1 cellular context compared by ENCODE assay signal in genomic region chr5:61910771-61911170, GRCh38.
TF ChIP-seq lines count a peak whose summit lies in the region.

No MANE protein-coding gene starts in this region.

TF ChIP-seq in SK-N-SH, 30 proteins besides CTCF, POLR2A, EP300 and RAD21 (continued from another document):
- TF ChIP-seq, protein P1, sequence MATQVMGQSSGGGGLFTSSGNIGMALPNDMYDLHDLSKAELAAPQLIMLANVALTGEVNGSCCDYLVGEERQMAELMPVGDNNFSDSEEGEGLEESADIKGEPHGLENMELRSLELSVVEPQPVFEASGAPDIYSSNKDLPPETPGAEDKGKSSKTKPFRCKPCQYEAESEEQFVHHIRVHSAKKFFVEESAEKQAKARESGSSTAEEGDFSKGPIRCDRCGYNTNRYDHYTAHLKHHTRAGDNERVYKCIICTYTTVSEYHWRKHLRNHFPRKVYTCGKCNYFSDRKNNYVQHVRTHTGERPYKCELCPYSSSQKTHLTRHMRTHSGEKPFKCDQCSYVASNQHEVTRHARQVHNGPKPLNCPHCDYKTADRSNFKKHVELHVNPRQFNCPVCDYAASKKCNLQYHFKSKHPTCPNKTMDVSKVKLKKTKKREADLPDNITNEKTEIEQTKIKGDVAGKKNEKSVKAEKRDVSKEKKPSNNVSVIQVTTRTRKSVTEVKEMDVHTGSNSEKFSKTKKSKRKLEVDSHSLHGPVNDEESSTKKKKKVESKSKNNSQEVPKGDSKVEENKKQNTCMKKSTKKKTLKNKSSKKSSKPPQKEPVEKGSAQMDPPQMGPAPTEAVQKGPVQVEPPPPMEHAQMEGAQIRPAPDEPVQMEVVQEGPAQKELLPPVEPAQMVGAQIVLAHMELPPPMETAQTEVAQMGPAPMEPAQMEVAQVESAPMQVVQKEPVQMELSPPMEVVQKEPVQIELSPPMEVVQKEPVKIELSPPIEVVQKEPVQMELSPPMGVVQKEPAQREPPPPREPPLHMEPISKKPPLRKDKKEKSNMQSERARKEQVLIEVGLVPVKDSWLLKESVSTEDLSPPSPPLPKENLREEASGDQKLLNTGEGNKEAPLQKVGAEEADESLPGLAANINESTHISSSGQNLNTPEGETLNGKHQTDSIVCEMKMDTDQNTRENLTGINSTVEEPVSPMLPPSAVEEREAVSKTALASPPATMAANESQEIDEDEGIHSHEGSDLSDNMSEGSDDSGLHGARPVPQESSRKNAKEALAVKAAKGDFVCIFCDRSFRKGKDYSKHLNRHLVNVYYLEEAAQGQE (IDR thresholded peaks at IDR 0.05; ENCODE audit: low read depth, low read length), result no peak
- TF ChIP-seq TCF12 (IDR thresholded peaks at IDR 0.05), result no peak
- no peak for TF ChIP-seq USF1 (IDR thresholded peaks at IDR 0.05; ENCODE audit: borderline replicate concordance, low read depth)
- no peak for TF ChIP-seq NRF1 (IDR thresholded peaks at IDR 0.05; ENCODE audit: low read depth, low read length)
- no peak for TF ChIP-seq MXI1 (IDR thresholded peaks at IDR 0.05; ENCODE audit: low read depth, low read length)
- no peak for TF ChIP-seq SIN3A (IDR thresholded peaks at IDR 0.05; ENCODE audit: borderline replicate concordance, low read depth, low read length)
TF ChIP-seq in SK-N-SH: peak in this region for 0.
